8 cellular contexts compared by ENCODE assay signal in the genomic region with DNA sequence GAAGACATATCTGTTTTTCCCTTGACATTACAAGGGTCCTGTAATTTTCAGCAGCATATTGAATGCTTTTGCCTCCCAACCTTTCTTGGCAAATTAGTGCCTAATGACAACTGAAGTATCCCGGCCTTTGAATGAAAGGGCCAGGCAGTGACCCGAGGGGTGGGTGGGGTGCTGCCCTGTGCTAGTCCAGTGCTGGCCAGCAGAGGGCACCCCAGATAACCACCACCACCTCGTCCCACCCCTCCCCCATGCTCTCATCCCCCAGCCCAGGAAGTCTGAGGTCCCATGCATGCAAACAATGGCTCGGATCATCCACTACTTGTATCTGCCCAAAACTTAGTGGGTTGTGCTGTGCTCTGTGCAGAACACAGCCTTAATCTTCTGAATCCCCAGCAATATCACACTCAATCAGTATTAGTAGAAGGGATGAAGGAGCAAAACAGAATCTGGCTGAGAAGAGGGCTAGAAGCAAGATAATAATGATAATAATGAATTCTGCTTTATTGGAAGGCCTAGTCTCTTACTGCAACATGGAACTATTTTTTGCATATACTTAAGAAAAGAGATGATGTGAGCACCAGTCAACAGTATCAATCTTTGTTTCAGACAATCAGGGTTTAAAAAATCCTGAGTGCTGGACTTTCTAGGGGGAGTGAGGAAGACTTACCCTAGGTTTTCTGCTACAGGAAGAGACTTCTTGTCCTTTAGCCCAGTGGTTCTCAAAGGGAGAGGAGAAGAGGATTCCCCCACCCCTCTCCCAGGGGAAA. TPM values are rescaled to one million over a fixed set of nuclear protein-coding genes. Genes with fewer than 3 reads are reported as not detected.
DNase-seq lines count a peak whose midpoint lies in the region; ATAC-seq, FAIRE-seq and TF ChIP-seq lines count a peak whose summit lies in the region.

No MANE protein-coding gene starts in this region.

- H3K27ac ChIP-seq in SJSA1 = no peak overlapping the region

- ATAC-seq in HG03460 (IDR thresholded peaks at IDR 0.05; ENCODE audit: unreplicated experiment) = peak; percentile 45
- ATAC-seq in Right ventricle myocardium superior (ENCODE audit: poor library complexity) = peak; percentile 87
- ATAC-seq in GM21390 (IDR thresholded peaks at IDR 0.05; ENCODE audit: unreplicated experiment) = no peak

- H3K27me3 ChIP-seq in SJSA1 (replicated peaks) = peaks cover 8% of the 10 kb centered on the region

- H3K4me3 ChIP-seq in SJSA1 = no peak overlapping the region

- intact Hi-C loops in Right ventricle myocardium superior (cut with DNase I) = no loop called here

- peaks cover 11% of the 10 kb centered on the region for H3K4me1 ChIP-seq in SJSA1 (replicated peaks)

- TF ChIP-seq POLR2A in GM12891 (IDR thresholded peaks at IDR 0.05; ENCODE audit: low read depth, low read length) = no peak

- H3K36me3 ChIP-seq in SJSA1 = no peaks in the 10 kb centered on the region

- no peaks in the 10 kb centered on the region for H3K9me3 ChIP-seq in SJSA1 (replicated peaks)

- FAIRE-seq in GM12891 (lab: Jason Lieb, UNC) = peak; percentile 96

- peak; percentile 60 for DNase-seq in A172 (ENCODE audit: low spot score)
- peak; percentile 65 for DNase-seq in GM12891 (ENCODE audit: insufficient read length, low spot score)
- peak; percentile 34 to 66 for DNase-seq in SJSA1 (ENCODE audit: low read depth in 1 of 2, low spot score in 2 of 2)
- peak; percentile 61 for DNase-seq in activated naive CD4-positive, alpha-beta T cell treated with Interleukin-2 at 50 U/mL for 16 hours
- peak; percentile 65 for DNase-seq in Right ventricle myocardium superior
- peak; percentile 42 for DNase-seq in putamen (ENCODE audit: low spot score)

TF ChIP-seq in GM12891, 5 proteins besides CTCF, POLR2A, EP300 and RAD21:
- TF ChIP-seq POU2F2 (IDR thresholded peaks at IDR 0.05; ENCODE audit: low read depth, low read length) (no peak), POLR2AphosphoS5 (IDR thresholded peaks at IDR 0.05; ENCODE audit: low read depth, low read length) (no peak), TAF1 (IDR thresholded peaks at IDR 0.05; ENCODE audit: low read depth, low read length) (no peak), PAX5 (IDR thresholded peaks at IDR 0.05; ENCODE audit: insufficient read depth, low read length, severe bottlenecking) (no peak), SPI1 (IDR thresholded peaks at IDR 0.05; ENCODE audit: low read depth, low read length) (no peak)

RNA-seq across cellular contexts. Expression of gene ATP12A, which starts 3.8 kb away (rescaled TPM):
- 0.03 and 0.05 TPM in 2 replicates for total RNA-seq in A172 (2014; rRNA removed; shearing (Covaris generic))
- polyA plus RNA-seq in GM12891 (2012; ENCODE audit: low read depth, missing spikeins) = not detected
- total RNA-seq in SJSA1 (2014; rRNA removed; shearing (Covaris generic)) = not detected in 2 replicates
- total RNA-seq in Right ventricle myocardium superior = not detected
